ENCODE assay signal across 34 cellular contexts in genomic region chr6:132537977-132538376, GRCh38. TPM values are rescaled to one million over a fixed set of nuclear protein-coding genes. Genes with fewer than 3 reads are reported as not detected.
"Had no signal": no experiment of that assay in that cellular context is flagged by ENCODE, and none has a peak within 500 bp of the region (broad histone marks: within the 10 kb centered on the region; RNA-seq: fewer than 3 reads in every experiment).

TAAR9 (plus strand) TSS chr6:132538277; CDS start chr6:132538290, 13 bp downstream.

- ATAC-seq: effector memory CD8-positive, alpha-beta T cell; esophagus mucosa; gastrocnemius medialis; heart right ventricle; left cardiac atrium; left lung; left ventricle myocardium superior; lower lobe of right lung; naive thymus-derived CD4-positive, alpha-beta T cell had no signal

- H3K4me1 ChIP-seq: colonic mucosa, esophagus squamous epithelium, gastrocnemius medialis, heart right ventricle, left lung, lower lobe of right lung had no signal

- H3K4me3 ChIP-seq: colonic mucosa, esophagus squamous epithelium, gastrocnemius medialis, heart right ventricle, left lung, lower lobe of right lung had no signal

- FAIRE-seq: endometrium, islet of Langerhans, keratinocyte had no signal

- H3K9me3 ChIP-seq: colonic mucosa, esophagus squamous epithelium, gastrocnemius medialis, left lung, lower lobe of right lung had no signal

- H3K4me1 Mint-ChIP-seq: endodermal cell had no signal

- H3K36me3 ChIP-seq: colonic mucosa, esophagus squamous epithelium, gastrocnemius medialis, heart right ventricle, left lung, lower lobe of right lung had no signal

- H3K36me3 Mint-ChIP-seq: naive thymus-derived CD4-positive, alpha-beta T cell had no signal

- H3K27me3 ChIP-seq: colonic mucosa, gastrocnemius medialis had no signal

- DNase-seq: colonic mucosa; cortex of kidney; effector CD8-positive, alpha-beta T cell; effector memory CD8-positive, alpha-beta T cell; endodermal cell; erythroblast; esophagus squamous epithelium; foreskin fibroblast; foreskin melanocyte; gastrocnemius medialis; glutamatergic neuron; head of caudate nucleus; heart right ventricle; hippocampal formation; left cardiac atrium; left lung; left ventricle myocardium superior; lower lobe of right lung; mesendoderm; midbrain; naive thymus-derived CD4-positive, alpha-beta T cell had no signal

- H3K27ac ChIP-seq: colonic mucosa, epithelial cell of prostate, esophagus squamous epithelium, gastrocnemius medialis, heart right ventricle, left lung, lower lobe of right lung had no signal

- H3K4me3 Mint-ChIP-seq: dendritic cell treated with granulocyte-macrophage colony-stimulating factor and Interleukin-4, amounts not matched to agents 40 ng/mL and 50 ng/mL, for 4 days; effector memory CD8-positive, alpha-beta T cell; endodermal cell; naive thymus-derived CD4-positive, alpha-beta T cell had no signal

- H3K27ac Mint-ChIP-seq: dendritic cell treated with granulocyte-macrophage colony-stimulating factor and Interleukin-4, amounts not matched to agents 40 ng/mL and 50 ng/mL, for 4 days; effector memory CD8-positive, alpha-beta T cell; endodermal cell; naive thymus-derived CD4-positive, alpha-beta T cell had no signal

RNA-seq across cellular contexts. Expression of gene TAAR9, which starts in this region (rescaled TPM):
- total RNA-seq: colonic mucosa; dermis microvascular lymphatic vessel endothelial cell; endodermal cell; esophagus mucosa; esophagus squamous epithelium; gastrocnemius medialis; glomerular endothelial cell; heart right ventricle; kidney epithelial cell; left cardiac atrium; left lung; left ventricle myocardium superior; lower leg skin; lower lobe of right lung; lung microvascular endothelial cell; mononuclear cell; mucosa of gallbladder; naive thymus-derived CD4-positive, alpha-beta T cell had no signal
- polyA plus RNA-seq: heart right ventricle; keratinocyte; naive thymus-derived CD4-positive, alpha-beta T cell had no signal
